1 cellular context compared by ENCODE assay signal in genomic region chr1:180630408-180631196, GRCh38.
TF ChIP-seq lines count a peak whose summit lies in the region.

No MANE protein-coding gene starts in this region.

TF ChIP-seq in SK-N-SH treated with all-trans-retinoic acid at 6 μM for 48 hours, 23 proteins besides CTCF, POLR2A, EP300 and RAD21 (continued from another document):
- TF ChIP-seq SNAI2 (CRISPR knock-in tag; IDR thresholded peaks at IDR 0.05) (no peak), TSHZ2 (CRISPR knock-in tag; IDR thresholded peaks at IDR 0.05) (no peak), OSR1 (CRISPR knock-in tag; IDR thresholded peaks at IDR 0.05) (no peak), PPARA (CRISPR knock-in tag; IDR thresholded peaks at IDR 0.05; ENCODE audit: borderline replicate concordance) (no peak), GLIS3 (CRISPR knock-in tag; IDR thresholded peaks at IDR 0.05) (no peak)
TF ChIP-seq in SK-N-SH treated with all-trans-retinoic acid at 6 μM for 48 hours: peak in this region for 0.
